In genomic region chr3:43215684-43216336, GRCh38 we compare ENCODE assay signal across 17 cellular contexts.
A peak's percentile ranks its signal among the peaks of the same experiment; 100 is the strongest.
DNase-seq lines count a peak whose midpoint lies in the region; ATAC-seq and TF ChIP-seq lines count a peak whose summit lies in the region.
"Had no signal": no experiment of that assay in that cellular context is flagged by ENCODE, and none has a peak within 500 bp of the region (broad histone marks: within the 10 kb centered on the region; RNA-seq: fewer than 3 reads in every experiment).

No MANE protein-coding gene starts in this region.

- no peaks in the 10 kb centered on the region for H3F3A ChIP-seq in Loucy (ENCODE audit: low read depth)

- ATAC-seq in stimulated activated naive CD8-positive, alpha-beta T cell treated with anti-CD3 and anti-CD28 coated beads, Interleukin-15, amount 100 ng/mL, for 72 hours = peak; percentile 53
- ATAC-seq in HG03175 (IDR thresholded peaks at IDR 0.05; ENCODE audit: unreplicated experiment) = no peak
- ATAC-seq in GM18519 (IDR thresholded peaks at IDR 0.05; ENCODE audit: low FRiP score, unreplicated experiment) = no peak
- ATAC-seq in GM21786 (IDR thresholded peaks at IDR 0.05; ENCODE audit: unreplicated experiment) = no peak
- ATAC-seq: gastroesophageal sphincter; stimulated activated naive B cell treated with anti-CD40 and anti-IgM and Interleukin-4, amounts not matched to agents 10 μg/mL and 1 μg/mL and 100 μg/mL, for 72 hours; WTC11 had no signal

- DNase-seq in activated naive CD4-positive, alpha-beta T cell treated with anti-CD3 and anti-CD28 coated beads for 36 hours = peak; percentile 16
- no peak for DNase-seq in activated naive CD4-positive, alpha-beta T cell treated with anti-CD3 and anti-CD28 coated beads, Interleukin-2, amount 10 ng/mL, durations not matched to agents 7 days and 5 days
- no peak for DNase-seq in choroid plexus epithelial cell (ENCODE audit: low read depth)
- DNase-seq in stimulated activated naive CD8-positive, alpha-beta T cell treated with anti-CD3 and anti-CD28 coated beads, Interleukin-15, amount 100 ng/mL, for 72 hours = no peak
- DNase-seq: activated CD8-positive, alpha-beta memory T cell treated with anti-CD3 and anti-CD28 coated beads, Interleukin-2, amount 50 U/mL, for 4 hours; activated naive CD4-positive, alpha-beta T cell treated with Interleukin-2 at 50 U/mL for 16 hours; NCI-H1092 treated with DMSO at 0.1 percent for 48 hours; NCI-H2171 treated with DMSO at 0.1 percent for 48 hours; nucleus accumbens; stimulated activated naive B cell treated with anti-CD40 and anti-IgM and Interleukin-4, amounts not matched to agents 10 μg/mL and 1 μg/mL and 100 μg/mL, for 72 hours had no signal

- H3K27me3 ChIP-seq in Loucy (ENCODE audit: insufficient read depth, low read length, poor library complexity, severe bottlenecking) = no peaks in the 10 kb centered on the region
- H3K27me3 ChIP-seq: gastroesophageal sphincter had no signal

- no peaks in the 10 kb centered on the region for H3K9me3 Mint-ChIP-seq in activated naive CD4-positive, alpha-beta T cell treated with anti-CD3 and anti-CD28 coated beads for 36 hours
- no peaks in the 10 kb centered on the region for H3K9me3 Mint-ChIP-seq in activated naive CD4-positive, alpha-beta T cell treated with anti-CD3 and anti-CD28 coated beads, Interleukin-2, amount 10 ng/mL, durations not matched to agents 7 days and 5 days
- H3K9me3 Mint-ChIP-seq in stimulated activated naive CD8-positive, alpha-beta T cell treated with anti-CD3 and anti-CD28 coated beads, Interleukin-15, amount 100 ng/mL, for 72 hours = no peaks in the 10 kb centered on the region
- H3K9me3 Mint-ChIP-seq: memory B cell; stimulated activated naive B cell treated with anti-CD40 and anti-IgM and Interleukin-4, amounts not matched to agents 10 μg/mL and 1 μg/mL and 100 μg/mL, for 72 hours; WTC11 had no signal

- no peak overlapping the region for H3K4me3 ChIP-seq in Loucy (ENCODE audit: low read length, poor library complexity, severe bottlenecking)
- no peak overlapping the region for H3K4me3 ChIP-seq in choroid plexus epithelial cell (ENCODE audit: low read depth, low read length)
- H3K4me3 ChIP-seq: gastroesophageal sphincter had no signal

- intact Hi-C loops in activated naive CD4-positive, alpha-beta T cell treated with anti-CD3 and anti-CD28 coated beads for 36 hours (cut with micrococcal nuclease) = loop anchor here (5.0 kb wide), 1 partner anchor 421 kb away; no protein-coding TSS in a partner anchor

- no peak overlapping the region for H3K9ac ChIP-seq in Loucy (ENCODE audit: low read depth, low read length, poor library complexity, severe bottlenecking)

- CTCF ChIA-PET in activated naive CD4-positive, alpha-beta T cell treated with anti-CD3 and anti-CD28 coated beads for 36 hours (lab: Charles Lee) = interaction anchor here (0.6 to 1.6 kb wide), 6 partner anchors 8 to 1040 kb away, joined by 3 to 4 read pairs (median 3); no protein-coding TSS in a partner anchor
- CTCF ChIA-PET in activated naive CD4-positive, alpha-beta T cell treated with anti-CD3 and anti-CD28 coated beads, Interleukin-2, amount 10 ng/mL, durations not matched to agents 7 days and 5 days (lab: Charles Lee) = interaction anchor here (1.3 to 1.9 kb wide), 5 partner anchors 8 to 287 kb away, joined by 3 to 7 read pairs (median 4); no protein-coding TSS in a partner anchor

- H3K4me3 Mint-ChIP-seq in activated naive CD4-positive, alpha-beta T cell treated with anti-CD3 and anti-CD28 coated beads for 36 hours = no peak overlapping the region
- H3K4me3 Mint-ChIP-seq in activated naive CD4-positive, alpha-beta T cell treated with anti-CD3 and anti-CD28 coated beads, Interleukin-2, amount 10 ng/mL, durations not matched to agents 7 days and 5 days = no peak overlapping the region
- peak overlapping the region in 1 of 2 donors; percentile 5 for H3K4me3 Mint-ChIP-seq in stimulated activated naive CD8-positive, alpha-beta T cell treated with anti-CD3 and anti-CD28 coated beads, Interleukin-15, amount 100 ng/mL, for 72 hours
- H3K4me3 Mint-ChIP-seq: memory B cell; stimulated activated naive B cell treated with anti-CD40 and anti-IgM and Interleukin-4, amounts not matched to agents 10 μg/mL and 1 μg/mL and 100 μg/mL, for 72 hours; WTC11 had no signal

- H3K27ac Mint-ChIP-seq in activated naive CD4-positive, alpha-beta T cell treated with anti-CD3 and anti-CD28 coated beads for 36 hours = no peak overlapping the region
- no peak overlapping the region for H3K27ac Mint-ChIP-seq in activated naive CD4-positive, alpha-beta T cell treated with anti-CD3 and anti-CD28 coated beads, Interleukin-2, amount 10 ng/mL, durations not matched to agents 7 days and 5 days
- H3K27ac Mint-ChIP-seq in stimulated activated naive CD8-positive, alpha-beta T cell treated with anti-CD3 and anti-CD28 coated beads, Interleukin-15, amount 100 ng/mL, for 72 hours = no peak overlapping the region
- H3K27ac Mint-ChIP-seq: memory B cell; stimulated activated naive B cell treated with anti-CD40 and anti-IgM and Interleukin-4, amounts not matched to agents 10 μg/mL and 1 μg/mL and 100 μg/mL, for 72 hours; WTC11 had no signal

- no peaks in the 10 kb centered on the region for H4K20me1 ChIP-seq in Loucy (ENCODE audit: insufficient read depth, low read length, poor library complexity, severe bottlenecking)

- no peaks in the 10 kb centered on the region for H3K9me3 ChIP-seq in Loucy (ENCODE audit: insufficient read depth, low read depth, low read length)
- H3K9me3 ChIP-seq: gastroesophageal sphincter had no signal

- H3K79me2 ChIP-seq in Loucy (ENCODE audit: insufficient read depth, low read length) = no peaks in the 10 kb centered on the region

- TF ChIP-seq CTCF in Loucy (conservative IDR thresholded peaks at IDR 0.05; ENCODE audit: low read length) (peak; percentile 57), choroid plexus epithelial cell (conservative IDR thresholded peaks at IDR 0.05; ENCODE audit: low read depth, low read length) (peak; percentile 34)

- no peak overlapping the region for H3K4me2 ChIP-seq in Loucy (ENCODE audit: low read depth, low read length, poor library complexity, severe bottlenecking)

- H3K36me3 ChIP-seq in Loucy (ENCODE audit: insufficient read depth, low read length) = no peaks in the 10 kb centered on the region
- H3K36me3 ChIP-seq: gastroesophageal sphincter had no signal

- no peaks in the 10 kb centered on the region for H3K4me1 ChIP-seq in Loucy (ENCODE audit: insufficient read depth, low read length, poor library complexity, severe bottlenecking)
- H3K4me1 ChIP-seq: gastroesophageal sphincter had no signal

- no peaks in the 10 kb centered on the region for H3K27me3 Mint-ChIP-seq in activated naive CD4-positive, alpha-beta T cell treated with anti-CD3 and anti-CD28 coated beads for 36 hours (ENCODE audit: low read depth)
- peaks cover 4% of the 10 kb centered on the region for H3K27me3 Mint-ChIP-seq in activated naive CD4-positive, alpha-beta T cell treated with anti-CD3 and anti-CD28 coated beads, Interleukin-2, amount 10 ng/mL, durations not matched to agents 7 days and 5 days
- no peaks in the 10 kb centered on the region for H3K27me3 Mint-ChIP-seq in stimulated activated naive CD8-positive, alpha-beta T cell treated with anti-CD3 and anti-CD28 coated beads, Interleukin-15, amount 100 ng/mL, for 72 hours

- no peaks in the 10 kb centered on the region for H3K36me3 Mint-ChIP-seq in activated naive CD4-positive, alpha-beta T cell treated with anti-CD3 and anti-CD28 coated beads for 36 hours (ENCODE audit: low read depth)
- H3K36me3 Mint-ChIP-seq in activated naive CD4-positive, alpha-beta T cell treated with anti-CD3 and anti-CD28 coated beads, Interleukin-2, amount 10 ng/mL, durations not matched to agents 7 days and 5 days = peaks cover 4% of the 10 kb centered on the region
- H3K36me3 Mint-ChIP-seq: memory B cell; stimulated activated naive B cell treated with anti-CD40 and anti-IgM and Interleukin-4, amounts not matched to agents 10 μg/mL and 1 μg/mL and 100 μg/mL, for 72 hours; WTC11 had no signal

- H2AFZ ChIP-seq in Loucy (ENCODE audit: low read length) = no peak overlapping the region

- peaks cover 35% of the 10 kb centered on the region for H3K4me1 Mint-ChIP-seq in activated naive CD4-positive, alpha-beta T cell treated with anti-CD3 and anti-CD28 coated beads for 36 hours (ENCODE audit: low read depth)
- H3K4me1 Mint-ChIP-seq in activated naive CD4-positive, alpha-beta T cell treated with anti-CD3 and anti-CD28 coated beads, Interleukin-2, amount 10 ng/mL, durations not matched to agents 7 days and 5 days = peaks cover 38% of the 10 kb centered on the region
- H3K4me1 Mint-ChIP-seq in stimulated activated naive CD8-positive, alpha-beta T cell treated with anti-CD3 and anti-CD28 coated beads, Interleukin-15, amount 100 ng/mL, for 72 hours = peaks cover 48% of the 10 kb centered on the region
- H3K4me1 Mint-ChIP-seq: memory B cell, WTC11 had no signal

- no peaks in the 10 kb centered on the region for H3K9me2 ChIP-seq in Loucy (replicated peaks; ENCODE audit: low read depth, low read length)
